In the genomic region with DNA sequence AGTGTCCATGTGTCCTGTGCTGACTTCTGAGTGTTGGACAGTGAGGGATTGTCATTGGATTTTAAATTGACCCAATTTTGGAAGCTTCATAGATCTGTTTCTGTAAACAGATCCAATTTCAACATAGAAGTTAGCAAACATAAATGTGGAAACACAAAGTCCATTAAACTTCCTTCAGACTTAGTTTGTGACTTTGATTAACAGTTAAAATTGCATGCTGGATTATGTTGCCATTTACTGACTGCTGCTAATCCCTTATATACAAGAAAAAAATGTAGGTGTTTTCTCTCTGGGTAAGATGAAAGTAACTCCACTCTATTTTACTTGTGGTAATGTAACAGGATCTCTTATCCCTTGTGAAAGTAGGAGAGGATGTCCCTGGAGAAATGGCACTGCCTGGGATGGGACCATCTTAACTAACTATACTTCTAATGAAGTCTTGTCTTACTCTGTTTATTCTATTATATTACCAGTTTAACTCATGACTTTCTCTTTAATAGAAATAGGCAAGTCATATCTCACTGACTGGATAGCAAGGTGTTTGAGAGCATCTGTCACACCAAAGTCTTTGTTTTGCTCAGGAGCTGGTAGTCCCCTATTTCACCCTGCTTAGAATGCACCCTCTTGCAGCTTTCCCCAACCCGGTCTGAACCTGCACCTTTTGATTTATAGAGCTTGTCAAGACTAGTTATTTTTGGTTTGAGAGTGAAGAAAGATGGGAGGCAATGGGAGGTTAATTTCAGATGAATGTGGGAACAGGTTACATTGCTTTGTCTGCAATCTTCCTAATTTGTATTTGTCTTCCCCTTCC, we compare ENCODE assay signal across 1 cellular context.
TF ChIP-seq lines count a peak whose summit lies in the region.

No MANE protein-coding gene starts in this region.

TF ChIP-seq in liver, 16 proteins besides CTCF, POLR2A, EP300 and RAD21 (continued from another document):
- TF ChIP-seq, protein P1, sequence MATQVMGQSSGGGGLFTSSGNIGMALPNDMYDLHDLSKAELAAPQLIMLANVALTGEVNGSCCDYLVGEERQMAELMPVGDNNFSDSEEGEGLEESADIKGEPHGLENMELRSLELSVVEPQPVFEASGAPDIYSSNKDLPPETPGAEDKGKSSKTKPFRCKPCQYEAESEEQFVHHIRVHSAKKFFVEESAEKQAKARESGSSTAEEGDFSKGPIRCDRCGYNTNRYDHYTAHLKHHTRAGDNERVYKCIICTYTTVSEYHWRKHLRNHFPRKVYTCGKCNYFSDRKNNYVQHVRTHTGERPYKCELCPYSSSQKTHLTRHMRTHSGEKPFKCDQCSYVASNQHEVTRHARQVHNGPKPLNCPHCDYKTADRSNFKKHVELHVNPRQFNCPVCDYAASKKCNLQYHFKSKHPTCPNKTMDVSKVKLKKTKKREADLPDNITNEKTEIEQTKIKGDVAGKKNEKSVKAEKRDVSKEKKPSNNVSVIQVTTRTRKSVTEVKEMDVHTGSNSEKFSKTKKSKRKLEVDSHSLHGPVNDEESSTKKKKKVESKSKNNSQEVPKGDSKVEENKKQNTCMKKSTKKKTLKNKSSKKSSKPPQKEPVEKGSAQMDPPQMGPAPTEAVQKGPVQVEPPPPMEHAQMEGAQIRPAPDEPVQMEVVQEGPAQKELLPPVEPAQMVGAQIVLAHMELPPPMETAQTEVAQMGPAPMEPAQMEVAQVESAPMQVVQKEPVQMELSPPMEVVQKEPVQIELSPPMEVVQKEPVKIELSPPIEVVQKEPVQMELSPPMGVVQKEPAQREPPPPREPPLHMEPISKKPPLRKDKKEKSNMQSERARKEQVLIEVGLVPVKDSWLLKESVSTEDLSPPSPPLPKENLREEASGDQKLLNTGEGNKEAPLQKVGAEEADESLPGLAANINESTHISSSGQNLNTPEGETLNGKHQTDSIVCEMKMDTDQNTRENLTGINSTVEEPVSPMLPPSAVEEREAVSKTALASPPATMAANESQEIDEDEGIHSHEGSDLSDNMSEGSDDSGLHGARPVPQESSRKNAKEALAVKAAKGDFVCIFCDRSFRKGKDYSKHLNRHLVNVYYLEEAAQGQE (IDR thresholded peaks at IDR 0.05) = peak; percentile 12
- TF ChIP-seq EGR1 (IDR thresholded peaks at IDR 0.05; ENCODE audit: low read depth in 2 of 2) (peak in 1 of 2 donors; percentile 49), SP1 (IDR thresholded peaks at IDR 0.05) (peak; percentile 91), JUND (IDR thresholded peaks at IDR 0.05) (peak; percentile 50 to 61), FOXA1 (IDR thresholded peaks at IDR 0.05) (peak; percentile 27)
